Comparison of ENCODE assay signal across 23 cellular contexts in genomic region chr6:46320505-46320904, GRCh38.
DNase-seq lines count a peak whose midpoint lies in the region; ATAC-seq and TF ChIP-seq lines count a peak whose summit lies in the region.
"Had no signal": no experiment of that assay in that cellular context is flagged by ENCODE, and none has a peak within 500 bp of the region (broad histone marks: within the 10 kb centered on the region; RNA-seq: fewer than 3 reads in every experiment).

No MANE protein-coding gene starts in this region.

- H3K36me3 ChIP-seq in BJ (ENCODE audit: control insufficient read depth, insufficient read depth, low read length), result no peaks in the 10 kb centered on the region
- H3K36me3 ChIP-seq in adipocyte (ENCODE audit: control insufficient read depth, insufficient read depth, low read length, severe bottlenecking), result no peaks in the 10 kb centered on the region
- H3K36me3 ChIP-seq in hepatocyte (replicated peaks; ENCODE audit: insufficient read depth, low read depth), result no peaks in the 10 kb centered on the region
- H3K36me3 ChIP-seq: BLaER1, HAP-1 had no signal

- no peaks in the 10 kb centered on the region for H3K9me2 ChIP-seq in hepatocyte (replicated peaks; ENCODE audit: insufficient read depth)

- H4K20me1 ChIP-seq in hepatocyte (ENCODE audit: insufficient read depth, poor library complexity, severe bottlenecking), result no peaks in the 10 kb centered on the region
- H4K20me1 ChIP-seq: BLaER1 had no signal

- H3K4me1 ChIP-seq in adipocyte (ENCODE audit: control insufficient read depth, insufficient read depth, low read length), result peaks cover 58% of the 10 kb centered on the region
- H3K4me1 ChIP-seq in hepatocyte (ENCODE audit: insufficient read depth), result no peaks in the 10 kb centered on the region
- H3K4me1 ChIP-seq: A549, HAP-1 had no signal

- no peaks in the 10 kb centered on the region for H3K9me3 ChIP-seq in adipocyte (ENCODE audit: control insufficient read depth, low read length)
- no peaks in the 10 kb centered on the region for H3K9me3 ChIP-seq in hepatocyte (ENCODE audit: low read depth)
- H3K9me3 ChIP-seq: A549, BLaER1, HAP-1 had no signal

- BruUV-seq in MCF 10A (replicated peaks; lab: Mats Ljungman, UMichigan), result no TSS peak

- peaks cover 46% of the 10 kb centered on the region for H3K4me1 Mint-ChIP-seq in activated CD8-positive, alpha-beta memory T cell treated with anti-CD3 and anti-CD28 coated beads, Interleukin-2, amount 10 ng/mL, durations not matched to agents 7 days and 5 days
- peaks cover 7% of the 10 kb centered on the region for H3K4me1 Mint-ChIP-seq in MCF 10A (ENCODE audit: insufficient read depth, unreplicated experiment)

- TF ChIP-seq CTCF in BJ (IDR thresholded peaks at IDR 0.05; ENCODE audit: insufficient read depth, low read depth, low read length) (no peak), fibroblast of the aortic adventitia (IDR thresholded peaks at IDR 0.05; ENCODE audit: insufficient read depth, low read length) (no peak), hepatocyte (IDR thresholded peaks at IDR 0.05; ENCODE audit: poor library complexity) (no peak), MCF 10A (IDR thresholded peaks at IDR 0.05; ENCODE audit: unreplicated experiment) (no peak)

- 78% methylated on average over 2 of the region's 2 CpGs for WGBS in hepatocyte (ENCODE audit: low lambda C conversion rate, missing lambda C conversion rate)

- peaks cover 1% of the 10 kb centered on the region for H3K36me3 Mint-ChIP-seq in activated CD8-positive, alpha-beta memory T cell treated with anti-CD3 and anti-CD28 coated beads, Interleukin-2, amount 10 ng/mL, durations not matched to agents 7 days and 5 days
- no peaks in the 10 kb centered on the region for H3K36me3 Mint-ChIP-seq in MCF 10A (ENCODE audit: insufficient read depth, unreplicated experiment)

- H3K27ac Mint-ChIP-seq in activated CD8-positive, alpha-beta memory T cell treated with anti-CD3 and anti-CD28 coated beads, Interleukin-2, amount 10 ng/mL, durations not matched to agents 7 days and 5 days, result no peak overlapping the region
- no peak overlapping the region for H3K27ac Mint-ChIP-seq in MCF 10A (ENCODE audit: low read depth, unreplicated experiment)
- H3K27ac Mint-ChIP-seq: CD4-positive, alpha-beta T cell had no signal

- intact Hi-C loops in sciatic nerve (cut with DNase I) (no loop called here), MCF 10A (cut with micrococcal nuclease) (no loop called here)

- CTCF ChIA-PET in BJ (lab: Yijun Ruan, JAX), result interaction anchor here (1.0 to 1.8 kb wide), 3 partner anchors 51 to 99 kb away, joined by 3 to 5 read pairs (median 5); no protein-coding TSS in a partner anchor
- CTCF ChIA-PET in activated CD8-positive, alpha-beta memory T cell treated with anti-CD3 and anti-CD28 coated beads, Interleukin-2, amount 10 ng/mL, durations not matched to agents 7 days and 5 days (lab: Charles Lee), result no interaction called here
- CTCF ChIA-PET in MCF 10A (lab: Yijun Ruan, JAX), result interaction anchor here (0.5 to 1.2 kb wide), 3 partner anchors 13 to 390 kb away, joined by 3 read pairs; no protein-coding TSS in a partner anchor

- no peak overlapping the region for H3K27ac ChIP-seq in hepatocyte
- H3K27ac ChIP-seq: A549, BLaER1 had no signal

- H3K79me2 ChIP-seq in hepatocyte, result no peaks in the 10 kb centered on the region

- no peak overlapping the region for H3K4me2 ChIP-seq in hepatocyte
- H3K4me2 ChIP-seq: A549, BLaER1 had no signal

- H3K4me3 ChIP-seq in BJ (ENCODE audit: low read depth, low read length) (no peak overlapping the region), adipocyte (ENCODE audit: low read length) (peak overlapping the region; percentile 42), fibroblast of the aortic adventitia (ENCODE audit: low read depth, low read length) (no peak overlapping the region), hepatocyte (no peak overlapping the region)
- H3K4me3 ChIP-seq: A549, BLaER1, GM12878, HAP-1 had no signal

- POLR2A ChIA-PET in BJ (lab: Charles Lee) (interaction anchor here (0.6 to 0.7 kb wide), 3 partner anchors 20 to 1163 kb away, joined by 3 to 14 read pairs (median 4); no protein-coding TSS in a partner anchor), MCF 10A (lab: Yijun Ruan, JAX) (interaction anchor here (0.7 kb wide), 1 partner anchor 24 kb away, joined by 3 read pairs; no protein-coding TSS in a partner anchor)

- peak overlapping the region; percentile 66 for H3K9ac ChIP-seq in adipocyte (ENCODE audit: low read length)
- H3K9ac ChIP-seq: BLaER1 had no signal

- peak; percentile 49 for ATAC-seq in sciatic nerve
- no peak for ATAC-seq in activated CD8-positive, alpha-beta memory T cell treated with anti-CD3 and anti-CD28 coated beads, Interleukin-2, amount 10 ng/mL, durations not matched to agents 7 days and 5 days
- ATAC-seq: A549, GM12878 had no signal

- peak; percentile 31 for DNase-seq in BJ (ENCODE audit: low read depth)
- DNase-seq in adipocyte (ENCODE audit: low read depth), result no peak
- DNase-seq in fibroblast of the aortic adventitia (ENCODE audit: low read depth), result peak; percentile 7
- DNase-seq in sciatic nerve (ENCODE audit: low spot score), result no peak
- DNase-seq in hepatocyte (ENCODE audit: low spot score), result no peak
- DNase-seq in retina, result no peak
- DNase-seq in activated CD8-positive, alpha-beta memory T cell treated with anti-CD3 and anti-CD28 coated beads, Interleukin-2, amount 10 ng/mL, durations not matched to agents 7 days and 5 days, result no peak
- no peak for DNase-seq in MCF 10A (ENCODE audit: unreplicated experiment)
- DNase-seq: CD4-positive, alpha-beta T cell; COR-L47; DMS79; Kasumi-1; MM.1S; NCI-H1048; NCI-H1417 treated with DMSO at 0.1 percent for 48 hours; NCI-H187 treated with DMSO at 0.1 percent for 48 hours; NCI-H2107; NCI-H510A; SIG-M5 had no signal

- H2AFZ ChIP-seq in hepatocyte, result no peak overlapping the region

- no peaks in the 10 kb centered on the region for H3K27me3 Mint-ChIP-seq in activated CD8-positive, alpha-beta memory T cell treated with anti-CD3 and anti-CD28 coated beads, Interleukin-2, amount 10 ng/mL, durations not matched to agents 7 days and 5 days
- peaks cover 1% of the 10 kb centered on the region for H3K27me3 Mint-ChIP-seq in MCF 10A (ENCODE audit: insufficient read depth, unreplicated experiment)

- no peak overlapping the region for H3K4me3 Mint-ChIP-seq in activated CD8-positive, alpha-beta memory T cell treated with anti-CD3 and anti-CD28 coated beads, Interleukin-2, amount 10 ng/mL, durations not matched to agents 7 days and 5 days
- no peak overlapping the region for H3K4me3 Mint-ChIP-seq in MCF 10A (ENCODE audit: unreplicated experiment)
- H3K4me3 Mint-ChIP-seq: CD4-positive, alpha-beta T cell had no signal

- H3K27me3 ChIP-seq in BJ (ENCODE audit: control insufficient read depth, insufficient read depth, low read length) (no peaks in the 10 kb centered on the region), adipocyte (replicated peaks; ENCODE audit: control insufficient read depth, insufficient read depth, low read length) (no peaks in the 10 kb centered on the region), hepatocyte (no peaks in the 10 kb centered on the region)
- H3K27me3 ChIP-seq: BLaER1 had no signal

- H3K9me3 Mint-ChIP-seq in activated CD8-positive, alpha-beta memory T cell treated with anti-CD3 and anti-CD28 coated beads, Interleukin-2, amount 10 ng/mL, durations not matched to agents 7 days and 5 days (ENCODE audit: low read depth), result no peaks in the 10 kb centered on the region
- no peaks in the 10 kb centered on the region for H3K9me3 Mint-ChIP-seq in MCF 10A (ENCODE audit: unreplicated experiment)
- H3K9me3 Mint-ChIP-seq: CD4-positive, alpha-beta T cell had no signal

Comparison
In these comparisons a context has a peak if more than half of its experiments do, and no peak if none do; other contexts are left out.
1. DNase-seq: peak in BJ (single experiment) and fibroblast of the aortic adventitia (single experiment); none in adipocyte (single experiment), sciatic nerve (single experiment), hepatocyte (single experiment), retina (single experiment), activated CD8-positive, alpha-beta memory T cell treated with anti-CD3 and anti-CD28 coated beads, Interleukin-2, amount 10 ng/mL, durations not matched to agents 7 days and 5 days (single experiment) and MCF 10A (single experiment).